Comparison of ENCODE assay signal across 8 cellular contexts in genomic region chrX:110002300-110003166, GRCh38. TPM values are rescaled to one million over a fixed set of nuclear protein-coding genes. Genes with fewer than 3 reads are reported as not detected.
DNase-seq lines count a peak whose midpoint lies in the region; ATAC-seq and TF ChIP-seq lines count a peak whose summit lies in the region.

TSS of gene TMEM164 (plus strand) at chrX:110003114. CDS start at chrX:110003775, 661 bp downstream.

- no peak within 1 kb of the TSS for H2AFZ ChIP-seq in OCI-LY1 (ENCODE audit: low read length)

- no peaks in the 10 kb centered on the region for H4K20me1 ChIP-seq in OCI-LY1 (ENCODE audit: insufficient read depth, low read length)

- peak within 1 kb of the TSS; percentile 45 for H3K27ac ChIP-seq in OCI-LY1 (ENCODE audit: low read depth, low read length, poor library complexity, severe bottlenecking)

- intact Hi-C loops in mucosa of descending colon (cut with DNase I, micrococcal nuclease): no loop called here

- peak within 1 kb of the TSS; percentile 79 for H3K4me3 ChIP-seq in OCI-LY1 (ENCODE audit: low read depth, low read length, poor library complexity, severe bottlenecking)
- H3K4me3 ChIP-seq in epithelial cell of esophagus (ENCODE audit: low read length): peak within 1 kb of the TSS; percentile 59
- H3K4me3 ChIP-seq in mucosa of descending colon: peak within 1 kb of the TSS; percentile 28

- H3K36me3 ChIP-seq in OCI-LY1 (ENCODE audit: insufficient read depth, low read length) (no peaks in the 10 kb centered on the region), mucosa of descending colon (ENCODE audit: low read depth) (no peaks in the 10 kb centered on the region)

- no peaks in the 10 kb centered on the region for H3K79me2 ChIP-seq in OCI-LY1 (ENCODE audit: insufficient read depth, low read length)

- peak within 1 kb of the TSS; percentile 75 for H3K9ac ChIP-seq in OCI-LY1 (ENCODE audit: low read length)

- H3K4me1 ChIP-seq in OCI-LY1 (ENCODE audit: insufficient read depth, low read length, severe bottlenecking): peaks cover 13% of the 10 kb centered on the region
- no peaks in the 10 kb centered on the region for H3K4me1 ChIP-seq in mucosa of descending colon (ENCODE audit: low read depth)

- peak within 1 kb of the TSS; percentile 84 for H3K4me2 ChIP-seq in OCI-LY1 (ENCODE audit: low read length)

- no peaks in the 10 kb centered on the region for H3K27me3 ChIP-seq in OCI-LY1 (ENCODE audit: insufficient read depth, low read length)

- TF ChIP-seq CTCF in GM20000 (IDR thresholded peaks at IDR 0.05; ENCODE audit: extremely low read depth, missing control alignments): no peak
- no peak for TF ChIP-seq CTCF in OCI-LY1 (IDR thresholded peaks at IDR 0.05; ENCODE audit: low read length)
- no peak for TF ChIP-seq CTCF in epithelial cell of esophagus (IDR thresholded peaks at IDR 0.05; ENCODE audit: insufficient read depth, low read depth, low read length, missing control alignments)
- no peak for TF ChIP-seq CTCF in mucosa of descending colon (IDR thresholded peaks at IDR 0.05)

- peak; percentile 84 for ATAC-seq in mucosa of descending colon

- no peaks in the 10 kb centered on the region for H3K9me2 ChIP-seq in OCI-LY1 (ENCODE audit: low read depth, low read length)

- peak; percentile 81 for DNase-seq in COLO668 (lab: John Stamatoyannopoulos, UW; ENCODE audit: unreplicated experiment)
- peak; percentile 83 for DNase-seq in GM20000 (ENCODE audit: low spot score)
- peak; percentile 78 for DNase-seq in HT1080 (ENCODE audit: low read depth)
- peak; percentile 82 for DNase-seq in activated CD8-positive, alpha-beta memory T cell treated with anti-CD3 and anti-CD28 coated beads, Interleukin-2, amount 50 U/mL, for 48 hours
- peak; percentile 74 for DNase-seq in epithelial cell of esophagus (ENCODE audit: low read depth)
- peak; percentile 85 to 92 (median 90) for DNase-seq in mucosa of descending colon
- DNase-seq in stimulated activated CD8-positive, alpha-beta memory T cell treated with anti-CD3 and anti-CD28 coated beads, Interleukin-4, amount 100 ng/mL, for 24 hours (ENCODE audit: low read depth): peak; percentile 71

- H3K9me3 ChIP-seq in OCI-LY1 (ENCODE audit: low read length): no peaks in the 10 kb centered on the region
- no peaks in the 10 kb centered on the region for H3K9me3 ChIP-seq in mucosa of descending colon

- H3F3A ChIP-seq in OCI-LY1 (ENCODE audit: insufficient read depth, low read length): no peaks in the 10 kb centered on the region

RNA-seq across cellular contexts. Expression of gene TMEM164, which starts in this region (rescaled TPM):
- total RNA-seq in HT1080 (2014; rRNA removed; shearing (Covaris generic)): 18.8 and 26.7 TPM in 2 replicates
- polyA plus RNA-seq in HT1080 (2015; cell fraction: cytosol; rRNA removed): 17.6 and 20.2 TPM in 2 replicates
- 20.5 and 22.6 TPM in 2 replicates for polyA plus RNA-seq in HT1080 (2015; cell fraction: nucleus; rRNA removed)
- 100 to 1,000 TPM in 1 of 3 donors, 10 to 100 TPM in 2; 58.6 to 103 (median 95.4) TPM for total RNA-seq in mucosa of descending colon

Comparison
In these comparisons a context has a peak if more than half of its experiments do, and no peak if none do; other contexts are left out.
1. Peak in every context shown above with its lines: DNase-seq, ATAC-seq, H3K4me3 ChIP-seq and H3K27ac ChIP-seq.
2. H3K4me3 ChIP-seq: peak in every context shown above with its lines; median percentile 79 in OCI-LY1; 59 in epithelial cell of esophagus; 28 in mucosa of descending colon.